ENCODE assay signal across 30 cellular contexts in genomic region chr14:93688239-93688666, GRCh38.
DNase-seq lines count a peak whose midpoint lies in the region; ATAC-seq and TF ChIP-seq lines count a peak whose summit lies in the region.
"Had no signal": no experiment of that assay in that cellular context is flagged by ENCODE, and none has a peak within 500 bp of the region (broad histone marks: within the 10 kb centered on the region; RNA-seq: fewer than 3 reads in every experiment).

No MANE protein-coding gene starts in this region.

- no peaks in the 10 kb centered on the region for H3K9me3 ChIP-seq in endodermal cell (ENCODE audit: control insufficient read depth, low read length)
- H3K9me3 ChIP-seq in neural progenitor cell (ENCODE audit: low read depth) = no peaks in the 10 kb centered on the region
- no peaks in the 10 kb centered on the region for H3K9me3 ChIP-seq in BE2C
- no peaks in the 10 kb centered on the region for H3K9me3 ChIP-seq in heart right ventricle
- H3K9me3 ChIP-seq: gastrocnemius medialis, neutrophil, psoas muscle, transverse colon had no signal

- H3K4me3 ChIP-seq in endodermal cell (ENCODE audit: low read length) = peak overlapping the region; percentile 69
- peak overlapping the region; percentile 20 for H3K4me3 ChIP-seq in neural progenitor cell
- no peak overlapping the region for H3K4me3 ChIP-seq in BE2C (ENCODE audit: low read depth, low read length)
- no peak overlapping the region for H3K4me3 ChIP-seq in heart right ventricle
- H3K4me3 ChIP-seq: gastrocnemius medialis, GM23248, psoas muscle, transverse colon had no signal

- TF ChIP-seq CTCF in endodermal cell (conservative IDR thresholded peaks at IDR 0.05) (no peak), neural progenitor cell (IDR thresholded peaks at IDR 0.05) (no peak), BE2C (IDR thresholded peaks at IDR 0.05; ENCODE audit: low read depth, low read length) (no peak), heart right ventricle (IDR thresholded peaks at IDR 0.05) (no peak)

- ATAC-seq in heart right ventricle (no peak), GM18867 (IDR thresholded peaks at IDR 0.05; ENCODE audit: unreplicated experiment) (no peak)
- ATAC-seq: esophagus mucosa, gastrocnemius medialis, HepG2, psoas muscle, T-helper 17 cell had no signal

- H3F3A ChIP-seq in neural progenitor cell (ENCODE audit: low read depth) = peaks cover 65% of the 10 kb centered on the region

- peaks cover 60% of the 10 kb centered on the region for H3K4me1 Mint-ChIP-seq in endodermal cell
- peaks cover 62% of the 10 kb centered on the region for H3K4me1 Mint-ChIP-seq in neural progenitor cell
- H3K4me1 Mint-ChIP-seq: T-helper 17 cell had no signal

- H3K36me3 ChIP-seq in endodermal cell (ENCODE audit: control insufficient read depth, insufficient read depth, low read length) (peaks cover 4% of the 10 kb centered on the region), neural progenitor cell (no peaks in the 10 kb centered on the region), BE2C (peaks cover 17% of the 10 kb centered on the region), heart right ventricle (no peaks in the 10 kb centered on the region)
- H3K36me3 ChIP-seq: brain microvascular endothelial cell, gastrocnemius medialis, neutrophil, transverse colon had no signal

- H4K20me1 ChIP-seq in neural progenitor cell (ENCODE audit: low read depth) = no peaks in the 10 kb centered on the region

- H3K27me3 Mint-ChIP-seq in endodermal cell (ENCODE audit: insufficient read depth) = no peaks in the 10 kb centered on the region
- H3K27me3 Mint-ChIP-seq in neural progenitor cell (ENCODE audit: insufficient read depth, low read depth) = peaks cover 12% of the 10 kb centered on the region

- WGBS in endodermal cell (ENCODE audit: insufficient coverage in 1 of 2, insufficient read length in 1 of 2), 2 experiments = 0 to 4% methylated on average over 3 to 5 of the region's 5 CpGs
- WGBS in heart right ventricle, 2 donors = 26 to 33% methylated on average over 5 of the region's 5 CpGs

- H3K27ac ChIP-seq in endodermal cell (ENCODE audit: low read depth, low read length) (peak overlapping the region; percentile 71), neural progenitor cell (peak overlapping the region; percentile 98), heart right ventricle (no peak overlapping the region)
- H3K27ac ChIP-seq: brain microvascular endothelial cell, gastrocnemius medialis, GM23248, neutrophil, psoas muscle, RWPE1, transverse colon had no signal

- H3K4me1 ChIP-seq in endodermal cell (ENCODE audit: control insufficient read depth, insufficient read depth, low read length) (peaks cover 18% of the 10 kb centered on the region), neural progenitor cell (peaks cover 77% of the 10 kb centered on the region), BE2C (no peaks in the 10 kb centered on the region; the same call in 1 of the 2 replicates), heart right ventricle (peaks cover 0 to 5% (median 0%) of the 10 kb centered on the region in 9 donors)
- H3K4me1 ChIP-seq: gastrocnemius medialis, psoas muscle, transverse colon had no signal

- H3K9ac ChIP-seq in endodermal cell (ENCODE audit: extremely low read depth, low read length, poor library complexity, severe bottlenecking) (peak overlapping the region; percentile 63), neural progenitor cell (no peak overlapping the region)
- H3K9ac ChIP-seq: GM23248 had no signal

- no peaks in the 10 kb centered on the region for H3K79me2 ChIP-seq in neural progenitor cell (ENCODE audit: low read depth)

- H3K4me2 ChIP-seq in neural progenitor cell = peak overlapping the region; percentile 76

- H3K27ac Mint-ChIP-seq in endodermal cell (peak overlapping the region; percentile 93), neural progenitor cell (peak overlapping the region; percentile 89)
- H3K27ac Mint-ChIP-seq: activated T-cell treated with anti-CD3 and anti-CD28 coated beads, Interleukin-2, amount 50 U/mL, for 24 hours; CD4-positive, alpha-beta T cell; T-helper 17 cell had no signal

- DNase-seq in NCI-H1417 (lab: John Stamatoyannopoulos, UW) (peak in 2 of 3 experiments; percentile 8 to 46), NCI-H1417 treated with DMSO at 0.1 percent for 48 hours (lab: John Stamatoyannopoulos, UW) (no peak), NCI-H146 treated with DMSO at 0.1 percent for 48 hours (lab: John Stamatoyannopoulos, UW; ENCODE audit: unreplicated experiment) (peak; percentile 13), endodermal cell (peak; percentile 92), neural progenitor cell (ENCODE audit: low spot score) (peak; percentile 94), BE2C (no peak), heart right ventricle (no peak)
- DNase-seq: 8988T; activated CD4-positive, alpha-beta T cell treated with anti-CD3 and anti-CD28 coated beads for 4 hours; activated naive CD4-positive, alpha-beta T cell; activated T-cell treated with anti-CD3 and anti-CD28 coated beads, Interleukin-2, amount 50 U/mL, for 24 hours; brain microvascular endothelial cell; CD4-positive, alpha-beta T cell; effector memory CD4-positive, alpha-beta T cell; gastrocnemius medialis; GDM1; GM23248; hippocampal formation; mammary epithelial cell; NCI-H1048; NCI-H2171; NCI-H524 treated with DMSO at 0.1 percent for 48 hours; psoas muscle; T-helper 17 cell; transverse colon had no signal

- no peak overlapping the region for H2AFZ ChIP-seq in neural progenitor cell (replicated peaks)
- H2AFZ ChIP-seq: GM23248 had no signal

- H3K27me3 ChIP-seq in endodermal cell (ENCODE audit: control insufficient read depth, insufficient read depth, low read length, poor library complexity, severe bottlenecking) (no peaks in the 10 kb centered on the region), neural progenitor cell (no peaks in the 10 kb centered on the region), BE2C (no peaks in the 10 kb centered on the region), heart right ventricle (peaks cover 0 to 16% (median 4%) of the 10 kb centered on the region in 7 donors)
- H3K27me3 ChIP-seq: brain microvascular endothelial cell, gastrocnemius medialis, transverse colon had no signal

- H3K4me3 Mint-ChIP-seq in endodermal cell (peak overlapping the region; percentile 62), neural progenitor cell (no peak overlapping the region)
- H3K4me3 Mint-ChIP-seq: activated T-cell treated with anti-CD3 and anti-CD28 coated beads, Interleukin-2, amount 50 U/mL, for 24 hours; CD4-positive, alpha-beta T cell; T-helper 17 cell had no signal

- H3K9me3 Mint-ChIP-seq in endodermal cell (no peaks in the 10 kb centered on the region), neural progenitor cell (peaks cover 2% of the 10 kb centered on the region)
- H3K9me3 Mint-ChIP-seq: activated T-cell treated with anti-CD3 and anti-CD28 coated beads, Interleukin-2, amount 50 U/mL, for 24 hours; CD4-positive, alpha-beta T cell had no signal

- H3K36me3 Mint-ChIP-seq in endodermal cell (ENCODE audit: low read depth) = peaks cover 25% of the 10 kb centered on the region
- no peaks in the 10 kb centered on the region for H3K36me3 Mint-ChIP-seq in neural progenitor cell

- intact Hi-C loops in heart right ventricle (cut with DNase I) = no loop called here

Comparison
In these comparisons a context has a peak if more than half of its experiments do, and no peak if none do; other contexts are left out.
1. DNase-seq: peak in NCI-H1417 (2 of 3), NCI-H146 treated with DMSO at 0.1 percent for 48 hours (single experiment), endodermal cell (single experiment) and neural progenitor cell (single experiment); none in NCI-H1417 treated with DMSO at 0.1 percent for 48 hours (single experiment), BE2C (single experiment) and heart right ventricle (0 of 2).
2. H3K27ac ChIP-seq: peak in endodermal cell (single experiment) and neural progenitor cell (single experiment); none in heart right ventricle (0 of 10).
3. H3K4me3 ChIP-seq: peak in endodermal cell (single experiment) and neural progenitor cell (single experiment); none in BE2C (single experiment) and heart right ventricle (0 of 10).